In genomic region chr10:30256084-30256483, GRCh38 we compare ENCODE assay signal across 31 cellular contexts.
"Had no signal": no experiment of that assay in that cellular context is flagged by ENCODE, and none has a peak within 500 bp of the region (broad histone marks: within the 10 kb centered on the region; RNA-seq: fewer than 3 reads in every experiment).

No MANE protein-coding gene starts in this region.

- H3K36me3 ChIP-seq: neural progenitor cell, ovary, spleen, suprapubic skin, tibial artery, transverse colon, upper lobe of right lung, uterus had no signal

- H3K4me3 Mint-ChIP-seq: natural killer cell; nephron; neural progenitor cell; stimulated activated memory B cell treated with anti-CD40 and anti-IgM and Interleukin-4, amounts not matched to agents 10 μg/mL and 1 μg/mL and 100 μg/mL, for 72 hours; stimulated activated naive CD8-positive, alpha-beta T cell treated with anti-CD3 and anti-CD28 coated beads, Interleukin-15, amount 100 ng/mL, for 72 hours; type B pancreatic cell had no signal

- H3K27ac Mint-ChIP-seq: natural killer cell; nephron; neural progenitor cell; progenitor cell of endocrine pancreas; stimulated activated memory B cell treated with anti-CD40 and anti-IgM and Interleukin-4, amounts not matched to agents 10 μg/mL and 1 μg/mL and 100 μg/mL, for 72 hours; stimulated activated naive CD8-positive, alpha-beta T cell treated with anti-CD3 and anti-CD28 coated beads, Interleukin-15, amount 100 ng/mL, for 72 hours; type B pancreatic cell had no signal

- H3K36me3 Mint-ChIP-seq: neural progenitor cell; stimulated activated memory B cell treated with anti-CD40 and anti-IgM and Interleukin-4, amounts not matched to agents 10 μg/mL and 1 μg/mL and 100 μg/mL, for 72 hours; type B pancreatic cell had no signal

- H3K9me3 ChIP-seq: ovary, suprapubic skin, testis, transverse colon, upper lobe of right lung, uterus had no signal

- H3K27ac ChIP-seq: neural progenitor cell, ovary, parathyroid adenoma, psoas muscle, skin epidermis, spleen, suprapubic skin, testis, tibial artery, transverse colon, upper lobe of right lung, uterus had no signal

- H3K9ac ChIP-seq: neural progenitor cell, parathyroid adenoma had no signal

- ATAC-seq: natural killer cell; psoas muscle; right cardiac atrium; sciatic nerve; stimulated activated memory B cell treated with anti-CD40 and anti-IgM and Interleukin-4, amounts not matched to agents 10 μg/mL and 1 μg/mL and 100 μg/mL, for 72 hours; stimulated activated naive CD8-positive, alpha-beta T cell treated with anti-CD3 and anti-CD28 coated beads, Interleukin-15, amount 100 ng/mL, for 72 hours; stimulated activated naive CD8-positive, alpha-beta T cell treated with anti-CD3 and anti-CD28 coated beads, Interleukin-15, Interleukin-2, amounts not matched to agents 100 U/mL and 50 U/mL, for 24 hours; upper lobe of right lung had no signal

- H3K4me1 ChIP-seq: neural progenitor cell, parathyroid adenoma, psoas muscle, spleen, suprapubic skin, testis, tibial artery, transverse colon, upper lobe of right lung, uterus had no signal

- DNase-seq: natural killer cell; occipital lobe; ovary; posterior cingulate gyrus; psoas muscle; right cardiac atrium; spleen; stimulated activated CD4-positive, alpha-beta T cell treated with anti-CD3 and anti-CD28 coated beads, Interleukin-12 subunit alpha, Interleukin-12 subunit beta, amount 100 ng/mL, for 4 hours; stimulated activated CD4-positive, alpha-beta T cell treated with anti-CD3 and anti-CD28 coated beads, Interleukin-1b, Interleukin-23, amount 100 ng/mL, for 48 hours; stimulated activated CD4-positive, alpha-beta T cell treated with anti-CD3 and anti-CD28 coated beads, Interleukin-4, amount 100 ng/mL, for 1 hour; stimulated activated CD4-positive, alpha-beta T cell treated with anti-CD3 and anti-CD28 coated beads, Interleukin-4, amount 100 ng/mL, for 4 hours; stimulated activated CD8-positive, alpha-beta memory T cell treated with anti-CD3 and anti-CD28 coated beads, Interleukin-4, amount 100 ng/mL, for 48 hours; stimulated activated naive CD4-positive, alpha-beta T cell; stimulated activated naive CD8-positive, alpha-beta T cell treated with anti-CD3 and anti-CD28 coated beads, Interleukin-15, amount 100 ng/mL, for 72 hours; stimulated activated naive CD8-positive, alpha-beta T cell treated with anti-CD3 and anti-CD28 coated beads, Interleukin-15, Interleukin-2, amounts not matched to agents 100 U/mL and 50 U/mL, for 24 hours; substantia nigra; testis; tibial artery; transverse colon; upper lobe of right lung; uterus had no signal

- H3K4me3 ChIP-seq: neural progenitor cell, ovary, psoas muscle, skin epidermis, smooth muscle cell, spleen, suprapubic skin, testis, tibial artery, transverse colon, upper lobe of right lung, uterus had no signal

- H3K27me3 Mint-ChIP-seq: progenitor cell of endocrine pancreas; stimulated activated memory B cell treated with anti-CD40 and anti-IgM and Interleukin-4, amounts not matched to agents 10 μg/mL and 1 μg/mL and 100 μg/mL, for 72 hours; type B pancreatic cell had no signal

- H3K79me2 ChIP-seq: parathyroid adenoma had no signal

- H3K4me2 ChIP-seq: neural progenitor cell, smooth muscle cell had no signal

- H3K27me3 ChIP-seq: neural progenitor cell, ovary, suprapubic skin, testis, tibial artery, transverse colon, upper lobe of right lung, uterus had no signal

- H2AFZ ChIP-seq: neural progenitor cell, parathyroid adenoma had no signal

- H3K4me1 Mint-ChIP-seq: natural killer cell; nephron; neural progenitor cell; stimulated activated memory B cell treated with anti-CD40 and anti-IgM and Interleukin-4, amounts not matched to agents 10 μg/mL and 1 μg/mL and 100 μg/mL, for 72 hours; stimulated activated naive CD8-positive, alpha-beta T cell treated with anti-CD3 and anti-CD28 coated beads, Interleukin-15, amount 100 ng/mL, for 72 hours had no signal
